Comparison of ENCODE assay signal across 17 cellular contexts in the genomic region with DNA sequence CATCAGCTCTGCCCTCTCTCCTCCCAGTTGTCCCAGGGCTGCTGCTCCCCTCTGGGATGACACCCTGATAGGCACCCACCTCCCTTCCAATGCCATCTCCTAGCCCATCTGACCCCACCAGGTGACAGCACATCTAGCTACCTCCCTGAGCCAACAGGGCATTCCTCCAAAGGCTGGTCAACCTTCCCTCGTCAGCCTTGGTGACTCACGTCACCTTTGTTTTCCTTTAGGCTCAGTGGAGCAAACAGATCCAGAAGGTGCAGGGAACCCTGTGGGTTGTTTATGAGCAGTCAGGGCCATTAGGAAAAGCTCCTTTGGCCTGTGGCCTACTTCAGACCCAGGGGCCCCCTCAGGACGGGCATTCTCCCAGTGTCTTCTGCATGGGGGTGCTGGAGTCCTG. TPM values are rescaled to one million over a fixed set of nuclear protein-coding genes. Genes with fewer than 3 reads are reported as not detected.
DNase-seq lines count a peak whose midpoint lies in the region; ATAC-seq, FAIRE-seq and TF ChIP-seq lines count a peak whose summit lies in the region.
"Had no signal": no experiment of that assay in that cellular context is flagged by ENCODE, and none has a peak within 500 bp of the region (broad histone marks: within the 10 kb centered on the region; RNA-seq: fewer than 3 reads in every experiment).

No MANE protein-coding gene starts in this region.

- peaks cover 0 to 3% of the 10 kb centered on the region in 2 donors for H3K36me3 ChIP-seq in adrenal gland (replicated peaks in 1 of 2)
- H3K36me3 ChIP-seq: SJCRH30 had no signal

- H3K4me3 Mint-ChIP-seq in stimulated activated effector memory CD8-positive, alpha-beta T cell treated with anti-CD3 and anti-CD28 coated beads, Interleukin-12 subunit alpha, Interleukin-12 subunit beta, amount 100 ng/mL, for 72 hours, result no peak overlapping the region
- no peak overlapping the region for H3K4me3 Mint-ChIP-seq in CD4-positive, alpha-beta T cell
- H3K4me3 Mint-ChIP-seq: activated naive CD4-positive, alpha-beta T cell treated with anti-CD3 and anti-CD28 coated beads for 36 hours; central memory CD8-positive, alpha-beta T cell; T-helper 2 cell treated with Interferon-gamma antibody and Interleukin-4, amounts not matched to agents 5 μg/mL and 100 μg/mL, for 36 hours had no signal

- TF ChIP-seq CTCF in adrenal gland (IDR thresholded peaks at IDR 0.05) (no peak), GM13977 (IDR thresholded peaks at IDR 0.05; ENCODE audit: extremely low read depth, insufficient read depth, missing control alignments) (no peak)
- TF ChIP-seq CTCF in CD4-positive, alpha-beta T cell (IDR thresholded peaks at IDR 0.05), result no peak

- H3K4me1 Mint-ChIP-seq in stimulated activated effector memory CD8-positive, alpha-beta T cell treated with anti-CD3 and anti-CD28 coated beads, Interleukin-12 subunit alpha, Interleukin-12 subunit beta, amount 100 ng/mL, for 72 hours, result peaks cover 7% of the 10 kb centered on the region
- H3K4me1 Mint-ChIP-seq in CD4-positive, alpha-beta T cell (ENCODE audit: low read depth), result no peaks in the 10 kb centered on the region

- 20 to 50% (median 43%) methylated on average over 3 of the region's 3 CpGs for WGBS in adrenal gland, 4 donors

- POLR2A ChIA-PET in CD4-positive, alpha-beta T cell (lab: Charles Lee), result no interaction called here

- no peaks in the 10 kb centered on the region for H3K36me3 Mint-ChIP-seq in stimulated activated effector memory CD8-positive, alpha-beta T cell treated with anti-CD3 and anti-CD28 coated beads, Interleukin-12 subunit alpha, Interleukin-12 subunit beta, amount 100 ng/mL, for 72 hours
- H3K36me3 Mint-ChIP-seq in CD4-positive, alpha-beta T cell (ENCODE audit: low read depth), result no peaks in the 10 kb centered on the region

- CTCF ChIA-PET in CD4-positive, alpha-beta T cell (lab: Charles Lee), result no interaction called here

- TF ChIP-seq POLR2A in adrenal gland (IDR thresholded peaks at IDR 0.05), result peak in 1 of 2 donors; percentile 14

- peak; percentile 94 for FAIRE-seq in HTR-8/SVneo (lab: Jason Lieb, UNC)
- FAIRE-seq: D721Med had no signal

- peak overlapping the region; percentile 33 for H3K27ac Mint-ChIP-seq in stimulated activated effector memory CD8-positive, alpha-beta T cell treated with anti-CD3 and anti-CD28 coated beads, Interleukin-12 subunit alpha, Interleukin-12 subunit beta, amount 100 ng/mL, for 72 hours
- no peak overlapping the region for H3K27ac Mint-ChIP-seq in CD4-positive, alpha-beta T cell
- H3K27ac Mint-ChIP-seq: activated naive CD4-positive, alpha-beta T cell treated with anti-CD3 and anti-CD28 coated beads for 36 hours; T-helper 2 cell treated with Interferon-gamma antibody and Interleukin-4, amounts not matched to agents 5 μg/mL and 100 μg/mL, for 36 hours had no signal

- DNase-seq in HTR-8/SVneo (ENCODE audit: insufficient read length, low spot score) (no peak), adrenal gland (peak; percentile 70 to 82 (median 77)), mesenteric fat pad (ENCODE audit: low spot score) (peak; percentile 57), GM13977 (ENCODE audit: low spot score) (no peak), GDM1 (lab: John Stamatoyannopoulos, UW) (no peak)
- DNase-seq in stimulated activated effector memory CD8-positive, alpha-beta T cell treated with anti-CD3 and anti-CD28 coated beads, Interleukin-12 subunit alpha, Interleukin-12 subunit beta, amount 100 ng/mL, for 72 hours (ENCODE audit: low spot score in 2 of 2), result no peak
- DNase-seq in CD4-positive, alpha-beta T cell, result no peak
- DNase-seq: activated CD4-positive, alpha-beta T cell treated with anti-CD3 and anti-CD28 coated beads for 4 hours; activated naive CD4-positive, alpha-beta T cell treated with anti-CD3 and anti-CD28 coated beads for 36 hours; AML-193; NCI-H146; NCI-H345 had no signal

- peak overlapping the region; percentile 57 to 97 (median 82) for H3K27ac ChIP-seq in adrenal gland
- H3K27ac ChIP-seq in CD4-positive, alpha-beta T cell (ENCODE audit: low read depth, low read length), result no peak overlapping the region
- H3K27ac ChIP-seq: SJCRH30 had no signal

- no peaks in the 10 kb centered on the region for H3K27me3 ChIP-seq in adrenal gland
- no peaks in the 10 kb centered on the region for H3K27me3 ChIP-seq in CD4-positive, alpha-beta T cell (ENCODE audit: control insufficient read depth, insufficient read depth, low read length)
- H3K27me3 ChIP-seq: SJCRH30 had no signal

- intact Hi-C loops in adrenal gland (cut with DNase I), result no loop called here
- intact Hi-C loops in CD4-positive, alpha-beta T cell (cut with DNase I, micrococcal nuclease), result no loop called here

- ATAC-seq in stimulated activated effector memory CD8-positive, alpha-beta T cell treated with anti-CD3 and anti-CD28 coated beads, Interleukin-12 subunit alpha, Interleukin-12 subunit beta, amount 100 ng/mL, for 72 hours, result no peak
- no peak for ATAC-seq in CD4-positive, alpha-beta T cell (ENCODE audit: poor library complexity)
- no peak for ATAC-seq in GM21515 (IDR thresholded peaks at IDR 0.05; ENCODE audit: unreplicated experiment)

- no peaks in the 10 kb centered on the region for H3K27me3 Mint-ChIP-seq in CD4-positive, alpha-beta T cell

- no peaks in the 10 kb centered on the region for H3K9me3 Mint-ChIP-seq in stimulated activated effector memory CD8-positive, alpha-beta T cell treated with anti-CD3 and anti-CD28 coated beads, Interleukin-12 subunit alpha, Interleukin-12 subunit beta, amount 100 ng/mL, for 72 hours
- no peaks in the 10 kb centered on the region for H3K9me3 Mint-ChIP-seq in CD4-positive, alpha-beta T cell
- H3K9me3 Mint-ChIP-seq: activated naive CD4-positive, alpha-beta T cell treated with anti-CD3 and anti-CD28 coated beads for 36 hours; central memory CD8-positive, alpha-beta T cell; T-helper 2 cell treated with Interferon-gamma antibody and Interleukin-4, amounts not matched to agents 5 μg/mL and 100 μg/mL, for 36 hours had no signal

- no peaks in the 10 kb centered on the region for H3K9me3 ChIP-seq in adrenal gland (replicated peaks in 1 of 3)
- H3K9me3 ChIP-seq in CD4-positive, alpha-beta T cell (ENCODE audit: control insufficient read depth, low read length), result no peaks in the 10 kb centered on the region
- H3K9me3 ChIP-seq: SJCRH30 had no signal

- peaks cover 12 to 24% of the 10 kb centered on the region in 2 donors for H3K4me1 ChIP-seq in adrenal gland (replicated peaks in 1 of 2)

- in situ Hi-C loops in GM13977 (cut with MboI; ENCODE audit: low pct_unique_long_range_greater_than_20kb, low sequenced_read_pairs, unreplicated experiment), result loop anchor here (10.0 kb wide), 1 partner anchor 143 kb away; no protein-coding TSS in a partner anchor

- peak overlapping the region in 1 of 4 donors; percentile 26 for H3K4me3 ChIP-seq in adrenal gland

RNA-seq across cellular contexts. Expression of a gene that starts 32.4 kb away (rescaled TPM):
- total RNA-seq in adrenal gland, result 10 to 100 TPM; 43.0 to 79.1 (median 51.3) TPM
- polyA plus RNA-seq in adrenal gland, result 10 to 100 TPM; 41.5 to 66.7 (median 41.9) TPM
- total RNA-seq in mesenteric fat pad, result 16.9 TPM
- total RNA-seq in CD4-positive, alpha-beta T cell, result 10 to 100 TPM; 66.0 to 69.7 TPM

RNA-seq across cellular contexts. Expression of a gene that starts 34.6 kb away (rescaled TPM):
- total RNA-seq in adrenal gland (10 to 100 TPM in 7 of 8 donors, 1 to 10 TPM in 1; 8.3 to 30.6 (median 18.6) TPM), mesenteric fat pad (6.8 TPM)
- 10 to 100 TPM; 19.3 to 50.4 (median 28.0) TPM for polyA plus RNA-seq in adrenal gland
- total RNA-seq in CD4-positive, alpha-beta T cell, result under 1 TPM; 0.16 to 0.53 TPM

RNA-seq across cellular contexts. Expression of a gene that starts 52.1 kb away (rescaled TPM):
- total RNA-seq in adrenal gland (10 to 100 TPM in 1 of 8 donors, 1 to 10 TPM in 7; 2.5 to 11.3 (median 4.2) TPM), mesenteric fat pad (6.6 TPM)
- polyA plus RNA-seq in adrenal gland, result 10 to 100 TPM in 1 of 3 donors, 1 to 10 TPM in 2; 3.2 to 11.7 (median 4.5) TPM
- 1 to 10 TPM; 3.7 to 3.9 TPM for total RNA-seq in CD4-positive, alpha-beta T cell

Comparison
In these comparisons a context has a peak if more than half of its experiments do, and no peak if none do; other contexts are left out.
1. DNase-seq: peak in adrenal gland (7 of 7) and mesenteric fat pad (single experiment); none in HTR-8/SVneo (single experiment), stimulated activated effector memory CD8-positive, alpha-beta T cell treated with anti-CD3 and anti-CD28 coated beads, Interleukin-12 subunit alpha, Interleukin-12 subunit beta, amount 100 ng/mL, for 72 hours (0 of 2), GM13977 (single experiment), CD4-positive, alpha-beta T cell (0 of 10) and GDM1 (single experiment).